Comparison of ENCODE assay signal across 12 cellular contexts in genomic region chr11:111913031-111913861, GRCh38. TPM values are rescaled to one million over a fixed set of nuclear protein-coding genes. Genes with fewer than 3 reads are reported as not detected.
A peak's percentile ranks its signal among the peaks of the same experiment; 100 is the strongest.
DNase-seq lines count a peak whose midpoint lies in the region; ATAC-seq and TF ChIP-seq lines count a peak whose summit lies in the region.
"Had no signal": no experiment of that assay in that cellular context is flagged by ENCODE, and none has a peak within 500 bp of the region (broad histone marks: within the 10 kb centered on the region; RNA-seq: fewer than 3 reads in every experiment).

No MANE protein-coding gene starts in this region.

- BruUV-seq in PC-3 (replicated peaks; lab: Mats Ljungman, UMichigan), result no TSS peak

- H3K4me1 ChIP-seq in psoas muscle (peaks cover 30% of the 10 kb centered on the region), PC-3 (ENCODE audit: insufficient read depth, low read length) (peaks cover 9% of the 10 kb centered on the region)

- H3K4me2 ChIP-seq in PC-3 (ENCODE audit: low read length), result no peak overlapping the region

- H3K36me3 Mint-ChIP-seq in activated naive CD4-positive, alpha-beta T cell treated with anti-CD3 and anti-CD28 coated beads, Interleukin-2, amount 50 U/mL, for 72 hours, result no peaks in the 10 kb centered on the region

- intact Hi-C loops in psoas muscle (cut with DNase I), result loop anchor here (5.0 kb wide), 1 partner anchor 36 kb away; the partner anchor contains the start of genes CFAP68 (in 2 of the 2) and FDXACB1 (in 2 of the 2)
- intact Hi-C loops in PC-3 (cut with micrococcal nuclease), result no loop called here

- H3K9me3 Mint-ChIP-seq in activated naive CD4-positive, alpha-beta T cell treated with anti-CD3 and anti-CD28 coated beads, Interleukin-2, amount 50 U/mL, for 72 hours, result no peaks in the 10 kb centered on the region
- H3K9me3 Mint-ChIP-seq: activated CD8-positive, alpha-beta T cell treated with anti-CD3 and anti-CD28 coated beads for 36 hours had no signal

- 17 to 25% (median 24%) methylated on average over 23 to 24 of the region's 24 CpGs for WGBS in psoas muscle, 3 donors

- no peaks in the 10 kb centered on the region for H3K9me3 ChIP-seq in psoas muscle
- no peaks in the 10 kb centered on the region for H3K9me3 ChIP-seq in PC-3 (ENCODE audit: low read length)

- TF ChIP-seq CTCF in psoas muscle (IDR thresholded peaks at IDR 0.05) (no peak), PC-3 (conservative IDR thresholded peaks at IDR 0.05; ENCODE audit: low read depth, low read length) (no peak)

- DNase-seq in AG08395 (ENCODE audit: low spot score) (peak; percentile 19), caudate nucleus (lab: John Stamatoyannopoulos, UW) (peak in 20 of 61 donors; percentile 19 to 69 (median 54)), kidney tubule cell (ENCODE audit: low spot score) (peak; percentile 42), psoas muscle (peak in 1 of 2 donors; percentile 63), UCSD-AML1 (lab: John Stamatoyannopoulos, UW; ENCODE audit: unreplicated experiment) (no peak), PC-3 (no peak)
- no peak for DNase-seq in activated naive CD4-positive, alpha-beta T cell treated with anti-CD3 and anti-CD28 coated beads, Interleukin-2, amount 50 U/mL, for 72 hours (ENCODE audit: low spot score in 2 of 2)
- DNase-seq: activated CD8-positive, alpha-beta T cell treated with anti-CD3 and anti-CD28 coated beads for 36 hours; GF-D8; NCI-H2171 treated with DMSO at 0.1 percent for 48 hours had no signal

- H3K27ac ChIP-seq in caudate nucleus (ENCODE audit: low read depth, low read length) (peak overlapping the region; percentile 99), psoas muscle (peak overlapping the region; percentile 95), PC-3 (ENCODE audit: low read length) (no peak overlapping the region)

- no peaks in the 10 kb centered on the region for H3K9me2 ChIP-seq in PC-3 (replicated peaks; ENCODE audit: low read length)

- no peak overlapping the region for H2AFZ ChIP-seq in PC-3 (ENCODE audit: low read length)

- H3K27me3 ChIP-seq in psoas muscle (ENCODE audit: insufficient read depth in 3 of 3, low read length in 2 of 3), result no peaks in the 10 kb centered on the region
- H3K27me3 ChIP-seq in PC-3 (ENCODE audit: low read length), result no peaks in the 10 kb centered on the region

- no peaks in the 10 kb centered on the region for H4K20me1 ChIP-seq in PC-3 (ENCODE audit: low read length)

- POLR2A ChIA-PET in PC-3 (lab: Charles Lee; ENCODE audit: unreplicated experiment), result no interaction called here

- CTCF ChIA-PET in PC-3 (lab: Charles Lee), result no interaction called here

- H3K9ac ChIP-seq in PC-3 (ENCODE audit: low read length), result no peak overlapping the region

- H3F3A ChIP-seq in PC-3 (ENCODE audit: low read length, unreplicated experiment), result no peaks in the 10 kb centered on the region

- H3K36me3 ChIP-seq in psoas muscle (ENCODE audit: insufficient read depth in 1 of 2, low read depth in 1 of 2) (peaks cover 0 to 25% of the 10 kb centered on the region in 2 donors), PC-3 (ENCODE audit: low read depth, low read length) (no peaks in the 10 kb centered on the region)

- no peak overlapping the region for H3K27ac Mint-ChIP-seq in activated naive CD4-positive, alpha-beta T cell treated with anti-CD3 and anti-CD28 coated beads, Interleukin-2, amount 50 U/mL, for 72 hours
- H3K27ac Mint-ChIP-seq: activated CD8-positive, alpha-beta T cell treated with anti-CD3 and anti-CD28 coated beads for 36 hours had no signal

- ATAC-seq in psoas muscle, result peak in 3 of 4 donors; percentile 9 to 24 (median 9)
- ATAC-seq in GM18858 (IDR thresholded peaks at IDR 0.05; ENCODE audit: unreplicated experiment), result no peak
- no peak for ATAC-seq in activated naive CD4-positive, alpha-beta T cell treated with anti-CD3 and anti-CD28 coated beads, Interleukin-2, amount 50 U/mL, for 72 hours
- ATAC-seq in PC-3, result no peak
- ATAC-seq: activated CD8-positive, alpha-beta T cell treated with anti-CD3 and anti-CD28 coated beads for 36 hours had no signal

- no peaks in the 10 kb centered on the region for H3K79me2 ChIP-seq in PC-3 (ENCODE audit: low read length)

- H3K4me3 ChIP-seq in psoas muscle (peak overlapping the region; percentile 82), PC-3 (ENCODE audit: low read length) (no peak overlapping the region)

RNA-seq across cellular contexts. Expression of gene HSPB2, which starts 0.7 kb away (rescaled TPM):
- total RNA-seq in psoas muscle (10 to 100 TPM; 20.2 to 40.4 (median 27.2) TPM), PC-3 (2014; rRNA removed) (not detected in 2 replicates)
- 10 to 100 TPM; 23.6 to 55.5 (median 25.0) TPM for polyA plus RNA-seq in psoas muscle
- not detected for total RNA-seq in activated naive CD4-positive, alpha-beta T cell treated with anti-CD3 and anti-CD28 coated beads, Interleukin-2, amount 50 U/mL, for 72 hours
- total RNA-seq: A673; activated CD8-positive, alpha-beta T cell treated with anti-CD3 and anti-CD28 coated beads for 36 hours had no signal

RNA-seq across cellular contexts. Expression of gene CRYAB, which starts 1.7 kb away (rescaled TPM):
- total RNA-seq in psoas muscle (over 10,000 TPM in 2 of 4 donors, 1,000 to 10,000 TPM in 2; 5,216 to 12,187 (median 10,501) TPM), PC-3 (2014; rRNA removed) (not detected in 2 replicates)
- polyA plus RNA-seq in psoas muscle, result over 10,000 TPM in 1 of 3 donors, 1,000 to 10,000 TPM in 2; 4,737 to 11,496 (median 9,489) TPM
- not detected for total RNA-seq in activated naive CD4-positive, alpha-beta T cell treated with anti-CD3 and anti-CD28 coated beads, Interleukin-2, amount 50 U/mL, for 72 hours
- total RNA-seq: activated CD8-positive, alpha-beta T cell treated with anti-CD3 and anti-CD28 coated beads for 36 hours had no signal

RNA-seq across cellular contexts. Expression of gene C11orf52, which starts 5.5 kb away (rescaled TPM):
- total RNA-seq in psoas muscle (10 to 100 TPM in 1 of 4 donors, 1 to 10 TPM in 3; 6.2 to 12.3 (median 8.3) TPM), PC-3 (2014; rRNA removed) (8.7 and 10.5 TPM in 2 replicates)
- 10 to 100 TPM in 1 of 3 donors, 1 to 10 TPM in 2; 1.0 to 24.5 (median 4.4) TPM for polyA plus RNA-seq in psoas muscle
- total RNA-seq in activated naive CD4-positive, alpha-beta T cell treated with anti-CD3 and anti-CD28 coated beads, Interleukin-2, amount 50 U/mL, for 72 hours, result not detected
- total RNA-seq: activated CD8-positive, alpha-beta T cell treated with anti-CD3 and anti-CD28 coated beads for 36 hours had no signal

RNA-seq across cellular contexts. Expression of gene DIXDC1, which starts 23.9 kb away (rescaled TPM):
- 10 to 100 TPM in 2 of 4 donors, 1 to 10 TPM in 2; 4.5 to 12.9 (median 9.6) TPM for total RNA-seq in psoas muscle
- polyA plus RNA-seq in psoas muscle, result 1 to 10 TPM; 1.4 to 4.9 (median 2.6) TPM
- total RNA-seq in activated naive CD4-positive, alpha-beta T cell treated with anti-CD3 and anti-CD28 coated beads, Interleukin-2, amount 50 U/mL, for 72 hours, result 10 to 100 TPM in 1 of 2 donors, 1 to 10 TPM in 1; 5.6 to 30.2 TPM
- total RNA-seq in PC-3 (2014; rRNA removed), result 6.8 and 10.8 TPM in 2 replicates

RNA-seq across cellular contexts. Expression of gene CFAP68, which starts 33.9 kb away (rescaled TPM):
- total RNA-seq in psoas muscle (10 to 100 TPM in 2 of 4 donors, 1 to 10 TPM in 2; 6.6 to 17.7 (median 11.8) TPM), PC-3 (2014; rRNA removed) (26.0 and 27.4 TPM in 2 replicates)
- polyA plus RNA-seq in psoas muscle, result 1 to 10 TPM; 4.4 to 7.6 (median 4.8) TPM
- 10 to 100 TPM; 30.8 to 35.7 TPM for total RNA-seq in activated naive CD4-positive, alpha-beta T cell treated with anti-CD3 and anti-CD28 coated beads, Interleukin-2, amount 50 U/mL, for 72 hours

Comparison
In these comparisons a context has a peak if more than half of its experiments do, and no peak if none do; other contexts are left out.
1. DNase-seq: peak in AG08395 (single experiment) and kidney tubule cell (single experiment); none in UCSD-AML1 (single experiment), activated naive CD4-positive, alpha-beta T cell treated with anti-CD3 and anti-CD28 coated beads, Interleukin-2, amount 50 U/mL, for 72 hours (0 of 2) and PC-3 (single experiment).
2. ATAC-seq: peak in psoas muscle (3 of 4); none in GM18858 (single experiment), activated naive CD4-positive, alpha-beta T cell treated with anti-CD3 and anti-CD28 coated beads, Interleukin-2, amount 50 U/mL, for 72 hours (0 of 2) and PC-3 (single experiment).
3. RNA of gene HSPB2, which starts 0.7 kb away (total RNA-seq): 20.2 to 40.4 TPM in psoas muscle; not detected in activated naive CD4-positive, alpha-beta T cell treated with anti-CD3 and anti-CD28 coated beads, Interleukin-2, amount 50 U/mL, for 72 hours and not detected in PC-3; every median in the first group is over 10 times any median in the second.
4. RNA of gene CRYAB, which starts 1.7 kb away (total RNA-seq): 5,216 to 12,187 TPM in psoas muscle; not detected in activated naive CD4-positive, alpha-beta T cell treated with anti-CD3 and anti-CD28 coated beads, Interleukin-2, amount 50 U/mL, for 72 hours and not detected in PC-3; every median in the first group is over 1,000 times any median in the second.